1 cellular context compared by ENCODE assay signal in the genomic region with DNA sequence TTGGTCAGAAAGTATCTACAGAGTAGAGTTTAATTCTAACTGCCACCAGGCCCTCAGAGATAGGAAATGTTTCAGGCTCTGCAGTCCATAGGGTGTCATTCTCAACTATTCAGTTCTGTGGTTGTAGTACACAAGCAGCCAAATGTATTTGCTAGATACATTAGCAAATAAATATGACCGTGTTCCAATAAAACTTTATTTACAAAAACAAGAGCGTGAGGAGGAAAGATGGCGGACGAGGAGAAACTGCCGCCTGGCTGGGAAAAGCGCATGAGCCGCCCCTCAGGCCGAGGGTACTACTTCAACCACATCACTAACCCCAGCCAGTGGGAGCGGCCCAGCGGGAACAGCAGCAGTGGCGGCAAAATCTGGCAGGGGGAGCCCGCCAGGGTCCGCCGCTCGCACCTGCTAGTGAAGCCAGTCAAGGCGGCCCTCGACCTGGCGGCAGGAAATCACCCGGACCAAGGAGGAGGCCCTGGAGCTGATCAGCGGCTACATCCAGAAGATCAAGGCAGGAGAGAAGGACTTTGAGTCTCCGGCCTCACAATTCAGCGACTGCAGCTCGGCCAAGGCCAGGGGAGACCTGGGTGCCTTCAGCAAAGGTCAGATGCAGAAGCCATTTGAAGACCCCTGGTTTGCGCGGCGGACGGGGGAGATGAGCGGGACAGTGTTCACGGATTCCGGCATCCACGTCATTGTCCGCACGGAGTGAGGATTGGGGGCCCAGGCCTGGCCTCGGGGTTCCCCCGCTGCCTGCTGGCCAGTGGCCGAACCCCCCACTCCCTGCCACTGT.
TF ChIP-seq lines count a peak whose summit lies in the region.

No MANE protein-coding gene starts in this region.

TF ChIP-seq in GM12878, 131 proteins besides CTCF, POLR2A, EP300 and RAD21 (continued from another document):
- TF ChIP-seq ZBTB11 (CRISPR knock-in tag; IDR thresholded peaks at IDR 0.05): no peak
- TF ChIP-seq, protein P1, sequence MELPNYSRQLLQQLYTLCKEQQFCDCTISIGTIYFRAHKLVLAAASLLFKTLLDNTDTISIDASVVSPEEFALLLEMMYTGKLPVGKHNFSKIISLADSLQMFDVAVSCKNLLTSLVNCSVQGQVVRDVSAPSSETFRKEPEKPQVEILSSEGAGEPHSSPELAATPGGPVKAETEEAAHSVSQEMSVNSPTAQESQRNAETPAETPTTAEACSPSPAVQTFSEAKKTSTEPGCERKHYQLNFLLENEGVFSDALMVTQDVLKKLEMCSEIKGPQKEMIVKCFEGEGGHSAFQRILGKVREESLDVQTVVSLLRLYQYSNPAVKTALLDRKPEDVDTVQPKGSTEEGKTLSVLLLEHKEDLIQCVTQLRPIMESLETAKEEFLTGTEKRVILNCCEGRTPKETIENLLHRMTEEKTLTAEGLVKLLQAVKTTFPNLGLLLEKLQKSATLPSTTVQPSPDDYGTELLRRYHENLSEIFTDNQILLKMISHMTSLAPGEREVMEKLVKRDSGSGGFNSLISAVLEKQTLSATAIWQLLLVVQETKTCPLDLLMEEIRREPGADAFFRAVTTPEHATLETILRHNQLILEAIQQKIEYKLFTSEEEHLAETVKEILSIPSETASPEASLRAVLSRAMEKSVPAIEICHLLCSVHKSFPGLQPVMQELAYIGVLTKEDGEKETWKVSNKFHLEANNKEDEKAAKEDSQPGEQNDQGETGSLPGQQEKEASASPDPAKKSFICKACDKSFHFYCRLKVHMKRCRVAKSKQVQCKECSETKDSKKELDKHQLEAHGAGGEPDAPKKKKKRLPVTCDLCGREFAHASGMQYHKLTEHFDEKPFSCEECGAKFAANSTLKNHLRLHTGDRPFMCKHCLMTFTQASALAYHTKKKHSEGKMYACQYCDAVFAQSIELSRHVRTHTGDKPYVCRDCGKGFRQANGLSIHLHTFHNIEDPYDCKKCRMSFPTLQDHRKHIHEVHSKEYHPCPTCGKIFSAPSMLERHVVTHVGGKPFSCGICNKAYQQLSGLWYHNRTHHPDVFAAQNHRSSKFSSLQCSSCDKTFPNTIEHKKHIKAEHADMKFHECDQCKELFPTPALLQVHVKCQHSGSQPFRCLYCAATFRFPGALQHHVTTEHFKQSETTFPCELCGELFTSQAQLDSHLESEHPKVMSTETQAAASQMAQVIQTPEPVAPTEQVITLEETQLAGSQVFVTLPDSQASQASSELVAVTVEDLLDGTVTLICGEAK (IDR thresholded peaks at IDR 0.05; ENCODE audit: borderline replicate concordance): peak; percentile 21; the same call in 1 of the 2 replicates
- TF ChIP-seq IKZF2 (IDR thresholded peaks at IDR 0.05): no peak
- TF ChIP-seq JUND (IDR thresholded peaks at IDR 0.05; ENCODE audit: low read depth, low read length): no peak
- TF ChIP-seq FOS (IDR thresholded peaks at IDR 0.05; ENCODE audit: borderline replicate concordance, extremely low read depth, insufficient read length): no peak
- TF ChIP-seq, protein P2, sequence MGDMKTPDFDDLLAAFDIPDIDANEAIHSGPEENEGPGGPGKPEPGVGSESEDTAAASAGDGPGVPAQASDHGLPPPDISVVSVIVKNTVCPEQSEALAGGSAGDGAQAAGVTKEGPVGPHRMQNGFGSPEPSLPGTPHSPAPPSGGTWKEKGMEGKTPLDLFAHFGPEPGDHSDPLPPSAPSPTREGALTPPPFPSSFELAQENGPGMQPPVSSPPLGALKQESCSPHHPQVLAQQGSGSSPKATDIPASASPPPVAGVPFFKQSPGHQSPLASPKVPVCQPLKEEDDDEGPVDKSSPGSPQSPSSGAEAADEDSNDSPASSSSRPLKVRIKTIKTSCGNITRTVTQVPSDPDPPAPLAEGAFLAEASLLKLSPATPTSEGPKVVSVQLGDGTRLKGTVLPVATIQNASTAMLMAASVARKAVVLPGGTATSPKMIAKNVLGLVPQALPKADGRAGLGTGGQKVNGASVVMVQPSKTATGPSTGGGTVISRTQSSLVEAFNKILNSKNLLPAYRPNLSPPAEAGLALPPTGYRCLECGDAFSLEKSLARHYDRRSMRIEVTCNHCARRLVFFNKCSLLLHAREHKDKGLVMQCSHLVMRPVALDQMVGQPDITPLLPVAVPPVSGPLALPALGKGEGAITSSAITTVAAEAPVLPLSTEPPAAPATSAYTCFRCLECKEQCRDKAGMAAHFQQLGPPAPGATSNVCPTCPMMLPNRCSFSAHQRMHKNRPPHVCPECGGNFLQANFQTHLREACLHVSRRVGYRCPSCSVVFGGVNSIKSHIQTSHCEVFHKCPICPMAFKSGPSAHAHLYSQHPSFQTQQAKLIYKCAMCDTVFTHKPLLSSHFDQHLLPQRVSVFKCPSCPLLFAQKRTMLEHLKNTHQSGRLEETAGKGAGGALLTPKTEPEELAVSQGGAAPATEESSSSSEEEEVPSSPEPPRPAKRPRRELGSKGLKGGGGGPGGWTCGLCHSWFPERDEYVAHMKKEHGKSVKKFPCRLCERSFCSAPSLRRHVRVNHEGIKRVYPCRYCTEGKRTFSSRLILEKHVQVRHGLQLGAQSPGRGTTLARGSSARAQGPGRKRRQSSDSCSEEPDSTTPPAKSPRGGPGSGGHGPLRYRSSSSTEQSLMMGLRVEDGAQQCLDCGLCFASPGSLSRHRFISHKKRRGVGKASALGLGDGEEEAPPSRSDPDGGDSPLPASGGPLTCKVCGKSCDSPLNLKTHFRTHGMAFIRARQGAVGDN (IDR thresholded peaks at IDR 0.05): no peak
- no peak for TF ChIP-seq MEF2B (IDR thresholded peaks at IDR 0.05; ENCODE audit: partially characterized antibody, poor library complexity, severe bottlenecking)
